Comparison of ENCODE assay signal across 19 cellular contexts in the genomic region with DNA sequence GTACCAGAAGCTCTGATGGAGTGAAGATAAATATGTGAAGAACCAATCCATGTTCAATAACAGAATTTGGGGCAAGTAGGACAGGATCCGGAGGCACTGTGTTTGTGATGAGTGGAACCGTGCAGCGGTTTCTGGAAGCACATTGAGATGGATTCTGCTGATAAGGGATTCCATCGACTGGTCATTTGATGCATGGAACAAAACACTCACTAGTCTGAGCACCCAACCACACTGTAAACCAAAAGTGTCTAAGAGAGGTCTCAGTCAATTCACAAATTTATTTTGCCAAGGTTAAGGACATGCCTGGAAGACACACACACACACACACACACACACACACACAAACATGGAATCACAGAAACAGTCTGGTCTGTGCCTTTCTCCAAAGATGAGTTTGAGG.
DNase-seq lines count a peak whose midpoint lies in the region; ATAC-seq, FAIRE-seq and TF ChIP-seq lines count a peak whose summit lies in the region.
"Had no signal": no experiment of that assay in that cellular context is flagged by ENCODE, and none has a peak within 500 bp of the region (broad histone marks: within the 10 kb centered on the region; RNA-seq: fewer than 3 reads in every experiment).

No MANE protein-coding gene starts in this region.

- intact Hi-C loops in IMR-90 (cut with micrococcal nuclease) = loop anchor here (2.0 to 10.0 kb wide), 5 partner anchors 155 to 923 kb away; a partner anchor contains a TSS

- H2BK15ac ChIP-seq in IMR-90 (ENCODE audit: low read depth, low read length) = peak overlapping the region; percentile 83

- H2AFZ ChIP-seq in ACC112 (ENCODE audit: low read length, unreplicated experiment) (no peak overlapping the region), IMR-90 (replicated peaks; ENCODE audit: low read length, poor library complexity) (peak overlapping the region; percentile 26), astrocyte (ENCODE audit: low read depth, low read length) (peak overlapping the region; percentile 4)

- peak overlapping the region; percentile 90 to 97 for H4K8ac ChIP-seq in IMR-90 (ENCODE audit: low read depth in 2 of 2, low read length in 2 of 2)

- H3K27ac Mint-ChIP-seq in astrocyte (ENCODE audit: unreplicated experiment) (peak overlapping the region; percentile 35), nephron progenitor cell (peak overlapping the region; percentile 81)
- H3K27ac Mint-ChIP-seq: CD4-positive, alpha-beta memory T cell had no signal

- H3K4me3 Mint-ChIP-seq in astrocyte (ENCODE audit: unreplicated experiment) (no peak overlapping the region), nephron progenitor cell (no peak overlapping the region)
- H3K4me3 Mint-ChIP-seq: CD4-positive, alpha-beta memory T cell had no signal

- H3K9ac ChIP-seq in IMR-90 (ENCODE audit: low read depth, low read length) (peak overlapping the region; percentile 64), astrocyte (ENCODE audit: low read length) (peak overlapping the region; percentile 69)
- H3K9ac ChIP-seq: BLaER1, KMS-11 had no signal

- H4K91ac ChIP-seq in IMR-90 (ENCODE audit: insufficient read depth, low read depth, low read length) = peak overlapping the region; percentile 99

- POLR2A ChIA-PET in IMR-90 (lab: Charles Lee; ENCODE audit: unreplicated experiment) = interaction anchor here (0.5 kb wide), 1 partner anchor 954 kb away, joined by 3 read pairs; no protein-coding TSS in a partner anchor

- TF ChIP-seq POLR2A in IMR-90 (IDR thresholded peaks at IDR 0.05; ENCODE audit: low read depth, low read length) = no peak

- H3K9me3 ChIP-seq in IMR-90 (ENCODE audit: control insufficient read depth, insufficient read depth, low read length) (peaks cover 5% of the 10 kb centered on the region), astrocyte (ENCODE audit: insufficient read depth, low read depth, low read length) (no peaks in the 10 kb centered on the region)
- H3K9me3 ChIP-seq: BLaER1 had no signal

- peak overlapping the region; percentile 99 for H4K5ac ChIP-seq in IMR-90 (ENCODE audit: low read depth, low read length)

- BruUV-seq in IMR-90 (replicated peaks; lab: Mats Ljungman, UMichigan) = TSS peak; percentile 8

- peaks cover 2% of the 10 kb centered on the region for H3K36me3 Mint-ChIP-seq in astrocyte (ENCODE audit: low read depth, unreplicated experiment)
- peaks cover 2% of the 10 kb centered on the region for H3K36me3 Mint-ChIP-seq in nephron progenitor cell (ENCODE audit: low read depth)
- H3K36me3 Mint-ChIP-seq: CD4-positive, alpha-beta memory T cell had no signal

- peaks cover 52% of the 10 kb centered on the region for H3K4me1 Mint-ChIP-seq in astrocyte (ENCODE audit: low read depth, unreplicated experiment)
- H3K4me1 Mint-ChIP-seq in nephron progenitor cell = peaks cover 42% of the 10 kb centered on the region
- H3K4me1 Mint-ChIP-seq: CD4-positive, alpha-beta memory T cell had no signal

- DNase-seq in IMR-90 = no peak
- DNase-seq in astrocyte (ENCODE audit: low read depth) = peak; percentile 54
- DNase-seq in nephron progenitor cell = no peak
- DNase-seq in left lobe of liver (ENCODE audit: low spot score) = no peak
- DNase-seq in middle frontal gyrus (ENCODE audit: extremely low spot score, low spot score) = no peak
- DNase-seq in NCI-H2196 treated with DMSO at 0.1 percent for 48 hours (lab: John Stamatoyannopoulos, UW; ENCODE audit: unreplicated experiment) = no peak
- DNase-seq: Calu3; CD4-positive, alpha-beta memory T cell; NCI-H1436 treated with DMSO at 0.1 percent for 48 hours; NCI-H2029; NCI-H2171 treated with DMSO at 0.1 percent for 48 hours; NCI-H446 treated with DMSO at 0.1 percent for 48 hours; SHP77 treated with DMSO at 0.1 percent for 48 hours had no signal

- H2BK120ac ChIP-seq in IMR-90 (ENCODE audit: low read depth, low read length) = peak overlapping the region; percentile 99

- no peaks in the 10 kb centered on the region for H3K79me2 ChIP-seq in ACC112 (ENCODE audit: control insufficient read depth, insufficient read depth, low read length, unreplicated experiment)
- no peaks in the 10 kb centered on the region for H3K79me2 ChIP-seq in astrocyte (ENCODE audit: insufficient read depth, low read length)

- peak overlapping the region; percentile 98 for H3K4ac ChIP-seq in IMR-90 (ENCODE audit: low read depth, low read length)

- H3K14ac ChIP-seq in IMR-90 (replicated peaks; ENCODE audit: low read depth, low read length) = peak overlapping the region; percentile 98

- ATAC-seq in IMR-90 (ENCODE audit: low read depth) (no peak), left lobe of liver (no peak), HG03432 (IDR thresholded peaks at IDR 0.05; ENCODE audit: unreplicated experiment) (no peak)

- no CpG with 5 or more reads among the region's 4 CpGs for WGBS in IMR-90 (ENCODE audit: extremely low coverage in 2 of 2, insufficient read length in 1 of 2), 2 experiments

- peak overlapping the region; percentile 99 for H3K18ac ChIP-seq in IMR-90 (ENCODE audit: low read depth, low read length)

- peak overlapping the region; percentile 99 for H2BK20ac ChIP-seq in IMR-90 (ENCODE audit: low read depth, low read length)

- H2AK5ac ChIP-seq in IMR-90 (ENCODE audit: low read depth, low read length) = peak overlapping the region; percentile 98

- H3K9me1 ChIP-seq in IMR-90 (ENCODE audit: insufficient read depth, low read length) = peaks cover 31% of the 10 kb centered on the region

- FAIRE-seq in astrocyte (lab: Jason Lieb, UNC) = no peak
- FAIRE-seq: GM12878, RCC 7860 had no signal

- H3K9me3 Mint-ChIP-seq in astrocyte (ENCODE audit: unreplicated experiment) = peaks cover 2% of the 10 kb centered on the region
- H3K9me3 Mint-ChIP-seq in nephron progenitor cell = peaks cover 22% of the 10 kb centered on the region

- H3K4me3 ChIP-seq in ACC112 (ENCODE audit: low read depth, low read length) (peak overlapping the region; percentile 25; the same call in 1 of the 2 replicates), IMR-90 (ENCODE audit: insufficient read depth, low read depth, low read length) (no peak overlapping the region), astrocyte (ENCODE audit: insufficient read depth, low read depth, low read length) (peak overlapping the region; percentile 9)
- H3K4me3 ChIP-seq: BLaER1, GM12878 had no signal

- H3K4me1 ChIP-seq in ACC112 (ENCODE audit: control insufficient read depth, insufficient read depth, low read length, unreplicated experiment) = peaks cover 35% of the 10 kb centered on the region
- H3K4me1 ChIP-seq in IMR-90 (ENCODE audit: control insufficient read depth, insufficient read depth, low read length) = peaks cover 36% of the 10 kb centered on the region
- peaks cover 39% of the 10 kb centered on the region for H3K4me1 ChIP-seq in astrocyte (ENCODE audit: insufficient read depth, low read length)

- H3K23ac ChIP-seq in IMR-90 (ENCODE audit: low read depth, low read length) = peak overlapping the region; percentile 98

- H3K27me3 ChIP-seq in ACC112 (ENCODE audit: insufficient read depth, low read length) (no peaks in the 10 kb centered on the region), IMR-90 (ENCODE audit: control insufficient read depth, insufficient read depth, low read length) (no peaks in the 10 kb centered on the region), astrocyte (ENCODE audit: insufficient read depth, low read length) (no peaks in the 10 kb centered on the region)
- H3K27me3 ChIP-seq: BLaER1 had no signal

- H3K4me2 ChIP-seq in IMR-90 (ENCODE audit: low read depth, low read length) = peak overlapping the region; percentile 69
- peak overlapping the region; percentile 67 for H3K4me2 ChIP-seq in astrocyte (ENCODE audit: low read length)
- H3K4me2 ChIP-seq: KMS-11 had no signal

- peak overlapping the region; percentile 95 for H3K56ac ChIP-seq in IMR-90 (ENCODE audit: extremely low read depth, insufficient read depth, low read length)

- no peaks in the 10 kb centered on the region for H3K36me3 ChIP-seq in ACC112 (ENCODE audit: insufficient read depth, low read length)
- H3K36me3 ChIP-seq in IMR-90 (ENCODE audit: control insufficient read depth, insufficient read depth, low read length) = peaks cover 5% of the 10 kb centered on the region; the same call in 1 of the 2 replicates
- no peaks in the 10 kb centered on the region for H3K36me3 ChIP-seq in astrocyte (ENCODE audit: insufficient read depth, low read length)
- H3K36me3 ChIP-seq: BLaER1 had no signal

- no peak for TF ChIP-seq CTCF in IMR-90 (conservative IDR thresholded peaks at IDR 0.05; ENCODE audit: low read depth, low read length)
- no peak for TF ChIP-seq CTCF in astrocyte (IDR thresholded peaks at IDR 0.05; ENCODE audit: insufficient read depth, low read depth, low read length)
- no peak for TF ChIP-seq CTCF in nephron progenitor cell (IDR thresholded peaks at IDR 0.05)

- dilution Hi-C loops in IMR-90 (cut with HindIII; ENCODE audit: low sequenced_read_pairs, unreplicated experiment) = no loop called here

- TF ChIP-seq RAD21 in IMR-90 (IDR thresholded peaks at IDR 0.05; ENCODE audit: low read length) = no peak

- CTCF ChIA-PET in IMR-90 (lab: Yijun Ruan, JAX) = no interaction called here

- in situ Hi-C loops in IMR-90 (cut with MboI; ENCODE audit: low sequenced_read_pairs) = no loop called here

- H3K27ac ChIP-seq in ACC112 (ENCODE audit: low read depth, low read length) (peak overlapping the region; percentile 80), IMR-90 (ENCODE audit: insufficient read depth, low read length) (peak overlapping the region; percentile 95), astrocyte (ENCODE audit: low read depth, low read length) (peak overlapping the region; percentile 81)
- H3K27ac ChIP-seq: BLaER1, KMS-11 had no signal

- H4K20me1 ChIP-seq in IMR-90 (ENCODE audit: insufficient read depth, low read length) = no peaks in the 10 kb centered on the region
- H4K20me1 ChIP-seq in astrocyte (ENCODE audit: insufficient read depth, low read length) = no peaks in the 10 kb centered on the region
- H4K20me1 ChIP-seq: BLaER1 had no signal

- peak overlapping the region; percentile 99 for H2BK5ac ChIP-seq in IMR-90 (ENCODE audit: low read depth, low read length, poor library complexity, severe bottlenecking)

- H2AK9ac ChIP-seq in IMR-90 (replicated peaks; ENCODE audit: low read depth, low read length, poor library complexity) = peak overlapping the region; percentile 87

- H3K27me3 Mint-ChIP-seq in astrocyte (ENCODE audit: low read depth, unreplicated experiment) (no peaks in the 10 kb centered on the region), nephron progenitor cell (ENCODE audit: low read depth, poor library complexity) (peaks cover 4% of the 10 kb centered on the region)
- H3K27me3 Mint-ChIP-seq: CD4-positive, alpha-beta memory T cell had no signal

- H3K79me1 ChIP-seq in IMR-90 (ENCODE audit: low read depth in 1 of 2, low read length in 2 of 2) = peaks cover 39 to 65% of the 10 kb centered on the region in 2 experiments

TF ChIP-seq in IMR-90, 13 proteins besides CTCF, POLR2A, EP300 and RAD21 (continues in another document):
- no peak for TF ChIP-seq NFE2L2 (IDR thresholded peaks at IDR 0.05; ENCODE audit: low read depth, low read length)
- TF ChIP-seq MAZ (IDR thresholded peaks at IDR 0.05; ENCODE audit: borderline replicate concordance, low read depth, low read length) = no peak
- no peak for TF ChIP-seq CEBPB (IDR thresholded peaks at IDR 0.05; ENCODE audit: low read depth, low read length)
